21 cellular contexts compared by ENCODE assay signal in genomic region chr17:14792751-14793150, GRCh38.
A peak's percentile ranks its signal among the peaks of the same experiment; 100 is the strongest.
DNase-seq lines count a peak whose midpoint lies in the region; ATAC-seq, FAIRE-seq and TF ChIP-seq lines count a peak whose summit lies in the region.
"Had no signal": no experiment of that assay in that cellular context is flagged by ENCODE, and none has a peak within 500 bp of the region (broad histone marks: within the 10 kb centered on the region; RNA-seq: fewer than 3 reads in every experiment).

No MANE protein-coding gene starts in this region.

- no peaks in the 10 kb centered on the region for H3K9me3 ChIP-seq in breast epithelium
- H3K9me3 ChIP-seq in transverse colon, result no peaks in the 10 kb centered on the region
- H3K9me3 ChIP-seq: neutrophil, SJSA1 had no signal

- H3K4me1 Mint-ChIP-seq in nephron progenitor cell, result peaks cover 14% of the 10 kb centered on the region
- H3K4me1 Mint-ChIP-seq: activated naive CD8-positive, alpha-beta T cell treated with anti-CD3 and anti-CD28 coated beads, Interleukin-2, amount 10 ng/mL, durations not matched to agents 7 days and 5 days had no signal

- no peak for TF ChIP-seq EP300 in transverse colon (IDR thresholded peaks at IDR 0.05; ENCODE audit: low read depth)

- 59 to 67% methylated on average over 10 of the region's 10 CpGs for WGBS in transverse colon (ENCODE audit: low coverage in 1 of 2), 2 donors

- no peaks in the 10 kb centered on the region for H3K9me3 Mint-ChIP-seq in nephron progenitor cell
- H3K9me3 Mint-ChIP-seq: activated naive CD8-positive, alpha-beta T cell treated with anti-CD3 and anti-CD28 coated beads, Interleukin-2, amount 10 ng/mL, durations not matched to agents 7 days and 5 days; H9 had no signal

- TF ChIP-seq CTCF in breast epithelium (IDR thresholded peaks at IDR 0.05) (no peak), transverse colon (IDR thresholded peaks at IDR 0.05) (no peak), nephron progenitor cell (IDR thresholded peaks at IDR 0.05) (no peak)

- FAIRE-seq in islet of Langerhans (lab: Jason Lieb, UNC), result peak; percentile 53
- FAIRE-seq: G401.6 had no signal

- ATAC-seq in GM21825 (IDR thresholded peaks at IDR 0.05; ENCODE audit: unreplicated experiment) (no peak), HG03457 (IDR thresholded peaks at IDR 0.05; ENCODE audit: unreplicated experiment) (no peak)

- no peak overlapping the region for H3K4me3 ChIP-seq in breast epithelium
- no peak overlapping the region for H3K4me3 ChIP-seq in transverse colon
- H3K4me3 ChIP-seq: SJSA1 had no signal

- H3K4me1 ChIP-seq in breast epithelium (no peaks in the 10 kb centered on the region), transverse colon (no peaks in the 10 kb centered on the region)
- H3K4me1 ChIP-seq: SJSA1 had no signal

- in situ Hi-C loops in transverse colon (cut with MboI; ENCODE audit: low pct_ligation_motif_present in 1 of 4, low pct_unique_long_range_greater_than_20kb in 1 of 4, low sequenced_read_pairs in 3 of 4), result no loop called here

- intact Hi-C loops in breast epithelium (cut with DNase I; ENCODE audit: low total_unique reads), result no loop called here
- intact Hi-C loops in transverse colon (cut with DNase I; ENCODE audit: low total_unique reads), result no loop called here

- peaks cover 8% of the 10 kb centered on the region for H3K27me3 Mint-ChIP-seq in nephron progenitor cell (ENCODE audit: low read depth, poor library complexity)

- H3K36me3 Mint-ChIP-seq in nephron progenitor cell (ENCODE audit: low read depth), result no peaks in the 10 kb centered on the region
- H3K36me3 Mint-ChIP-seq: activated naive CD8-positive, alpha-beta T cell treated with anti-CD3 and anti-CD28 coated beads, Interleukin-2, amount 10 ng/mL, durations not matched to agents 7 days and 5 days had no signal

- no peaks in the 10 kb centered on the region for H3K27me3 ChIP-seq in breast epithelium
- H3K27me3 ChIP-seq in transverse colon, result peaks cover 4% of the 10 kb centered on the region
- H3K27me3 ChIP-seq: neutrophil, SJSA1 had no signal

- H3K27ac ChIP-seq in breast epithelium, result no peak overlapping the region
- H3K27ac ChIP-seq in transverse colon, result no peak overlapping the region
- H3K27ac ChIP-seq: neutrophil, SJSA1 had no signal

- H3K36me3 ChIP-seq in breast epithelium (no peaks in the 10 kb centered on the region), transverse colon (no peaks in the 10 kb centered on the region)
- H3K36me3 ChIP-seq: neutrophil, SJSA1 had no signal

- no peak for TF ChIP-seq POLR2A in breast epithelium (IDR thresholded peaks at IDR 0.05)
- no peak for TF ChIP-seq POLR2A in transverse colon (IDR thresholded peaks at IDR 0.05)

- no peak overlapping the region for H3K4me3 Mint-ChIP-seq in nephron progenitor cell
- H3K4me3 Mint-ChIP-seq: activated naive CD8-positive, alpha-beta T cell treated with anti-CD3 and anti-CD28 coated beads, Interleukin-2, amount 10 ng/mL, durations not matched to agents 7 days and 5 days; H9 had no signal

- DNase-seq in NCI-H1436 (lab: John Stamatoyannopoulos, UW) (peak; percentile 5), NCI-H1436 treated with DMSO at 0.1 percent for 48 hours (lab: John Stamatoyannopoulos, UW) (no peak), breast epithelium (ENCODE audit: low spot score in 2 of 2) (peak; percentile 66 to 75), transverse colon (peak; percentile 21), nephron progenitor cell (no peak)
- DNase-seq: 8988T; activated CD4-positive, CD25-positive, alpha-beta regulatory T cell; activated naive CD8-positive, alpha-beta T cell treated with anti-CD3 and anti-CD28 coated beads, Interleukin-2, amount 10 ng/mL, durations not matched to agents 7 days and 5 days; caudate nucleus; effector CD8-positive, alpha-beta T cell; H9; left cardiac atrium; MV-4-11; NCI-H2107; NCI-H524 had no signal

- H3K27ac Mint-ChIP-seq in nephron progenitor cell, result no peak overlapping the region
- H3K27ac Mint-ChIP-seq: activated naive CD8-positive, alpha-beta T cell treated with anti-CD3 and anti-CD28 coated beads, Interleukin-2, amount 10 ng/mL, durations not matched to agents 7 days and 5 days had no signal

Comparison
In these comparisons a context has a peak if more than half of its experiments do, and no peak if none do; other contexts are left out.
1. DNase-seq: peak in NCI-H1436 (single experiment), breast epithelium (2 of 2) and transverse colon (single experiment); none in NCI-H1436 treated with DMSO at 0.1 percent for 48 hours (single experiment) and nephron progenitor cell (single experiment).